In the genomic region with DNA sequence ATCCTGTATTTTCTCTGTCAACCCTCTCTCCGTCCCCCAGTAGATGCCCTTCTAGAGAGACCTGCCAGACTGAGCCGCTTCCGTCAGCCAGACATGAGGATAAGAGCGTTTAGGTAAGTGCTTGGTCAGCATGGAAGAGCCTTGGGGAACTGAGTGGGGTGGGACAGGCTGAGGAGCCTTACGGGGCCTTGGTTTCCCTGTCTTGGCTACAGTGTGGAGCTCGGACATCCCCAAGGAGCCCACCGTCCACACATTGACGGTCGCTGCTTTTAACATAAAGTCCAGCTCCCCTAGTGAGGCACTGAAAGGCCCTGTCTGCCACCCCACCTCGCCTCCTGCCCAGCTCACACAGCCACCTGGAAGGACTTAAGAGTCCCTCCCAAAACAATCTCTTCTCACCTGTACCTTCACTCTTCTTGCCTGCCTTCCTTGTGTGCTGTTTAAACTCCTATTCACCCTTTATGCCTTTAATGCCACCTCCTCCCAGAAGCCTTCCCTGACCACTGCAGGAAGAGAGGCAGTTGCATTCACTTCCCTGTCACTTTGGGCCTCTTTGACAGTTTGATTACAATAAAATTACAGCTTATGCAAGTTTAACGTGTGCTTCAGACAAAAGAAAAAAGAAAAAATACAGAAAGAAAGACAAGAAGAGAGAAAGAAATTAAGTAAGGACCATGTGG, we compare ENCODE assay signal across 19 cellular contexts. TPM values are rescaled to one million over a fixed set of nuclear protein-coding genes. Genes with fewer than 3 reads are reported as not detected.
"Had no signal": no experiment of that assay in that cellular context is flagged by ENCODE, and none has a peak within 500 bp of the region (broad histone marks: within the 10 kb centered on the region; RNA-seq: fewer than 3 reads in every experiment).

No MANE protein-coding gene starts in this region.

- FAIRE-seq: bronchial epithelial cell had no signal

- H3K9me3 ChIP-seq: ascending aorta, gastroesophageal sphincter, heart right ventricle, upper lobe of left lung had no signal

- DNase-seq: activated CD4-positive, alpha-beta T cell treated with anti-CD3 and anti-CD28 coated beads for 1 hour; activated CD4-positive, alpha-beta T cell treated with anti-CD3 and anti-CD28 coated beads, Interleukin-2, amount 50 U/mL, for 4 hours; activated naive CD4-positive, alpha-beta T cell treated with Interleukin-2 at 50 U/mL for 16 hours; erythroblast; heart right ventricle; left colon; stimulated activated CD4-positive, alpha-beta T cell treated with anti-CD3 and anti-CD28 coated beads, Interleukin-15, amount 100 ng/mL, for 24 hours; stimulated activated CD4-positive, alpha-beta T cell treated with anti-CD3 and anti-CD28 coated beads, Interleukin-4, amount 100 ng/mL, for 1 hour; stimulated activated naive CD8-positive, alpha-beta T cell treated with anti-CD3 and anti-CD28 coated beads, Interleukin-15, Interleukin-2, amounts not matched to agents 100 U/mL and 50 U/mL, for 24 hours; T1000; upper lobe of left lung had no signal

- ATAC-seq: activated T-helper 17 cell treated with anti-CD3 and anti-CD28 coated beads, Interleukin-2, amount 50 U/mL, for 72 hours; gastroesophageal sphincter; heart right ventricle; left colon; stimulated activated naive CD8-positive, alpha-beta T cell treated with anti-CD3 and anti-CD28 coated beads, Interleukin-15, Interleukin-2, amounts not matched to agents 100 U/mL and 50 U/mL, for 24 hours had no signal

- H3K36me3 ChIP-seq: ascending aorta, gastroesophageal sphincter, heart right ventricle, upper lobe of left lung had no signal

- H3K4me3 ChIP-seq: ascending aorta, gastroesophageal sphincter, heart right ventricle, lung, upper lobe of left lung had no signal

- H3K27ac ChIP-seq: ascending aorta, gastroesophageal sphincter, upper lobe of left lung, VCaP had no signal

- H3K27me3 ChIP-seq: ascending aorta had no signal

RNA-seq across cellular contexts. Expression of a gene that starts 42.3 kb away (rescaled TPM):
- total RNA-seq: activated T-helper 17 cell treated with anti-CD3 and anti-CD28 coated beads, Interleukin-2, amount 50 U/mL, for 72 hours; ascending aorta; bronchial epithelial cell; gastroesophageal sphincter; heart right ventricle; left colon; lung; renal cortical epithelial cell; skeletal muscle tissue; upper lobe of left lung had no signal
- polyA plus RNA-seq: heart right ventricle, lung had no signal
